Comparison of ENCODE assay signal across 13 cellular contexts in the genomic region with DNA sequence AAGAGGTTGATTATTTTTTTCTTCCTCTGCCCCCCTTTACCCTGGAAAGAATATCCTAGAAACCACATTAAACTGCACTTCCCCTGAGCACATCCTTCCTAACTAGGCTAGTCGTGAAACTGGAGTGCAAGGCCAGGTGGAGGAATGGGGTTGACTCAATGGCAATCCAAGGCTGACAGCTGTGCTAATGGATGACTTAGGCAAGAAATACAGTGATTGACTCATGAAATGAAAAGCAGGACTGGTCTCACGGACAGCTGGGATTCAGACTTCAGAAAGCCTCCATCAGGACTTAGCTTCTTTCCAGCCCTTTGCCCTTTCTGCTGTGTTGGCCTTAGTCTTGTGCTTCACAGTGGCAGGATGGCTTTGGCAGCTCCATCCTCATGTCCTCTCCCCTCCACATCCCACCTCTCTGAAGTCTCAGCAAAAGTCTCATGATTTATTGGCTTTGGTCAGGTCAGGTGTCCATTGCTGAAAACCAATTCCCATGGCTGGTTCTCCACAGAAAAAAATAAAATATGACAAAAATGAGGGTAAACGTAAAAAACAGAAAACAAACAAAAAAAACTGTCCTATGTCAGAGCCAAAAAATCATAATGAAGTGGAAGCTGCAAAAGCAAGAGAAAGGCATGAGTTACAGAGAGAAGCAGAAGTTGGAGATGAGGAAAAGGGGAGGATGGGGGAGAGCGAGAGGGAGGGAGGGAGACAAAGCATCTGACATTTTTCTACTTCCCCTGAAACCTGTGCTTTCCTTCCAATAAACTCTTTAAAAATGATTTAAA. TPM values are rescaled to one million over a fixed set of nuclear protein-coding genes. Genes with fewer than 3 reads are reported as not detected.
DNase-seq lines count a peak whose midpoint lies in the region; ATAC-seq and TF ChIP-seq lines count a peak whose summit lies in the region.
"Had no signal": no experiment of that assay in that cellular context is flagged by ENCODE, and none has a peak within 500 bp of the region (broad histone marks: within the 10 kb centered on the region; RNA-seq: fewer than 3 reads in every experiment).

No MANE protein-coding gene starts in this region.

- no peaks in the 10 kb centered on the region for H3K79me1 ChIP-seq in trophoblast cell (ENCODE audit: low read length)

- no peaks in the 10 kb centered on the region for H3K27me3 Mint-ChIP-seq in glutamatergic neuron (ENCODE audit: unreplicated experiment)
- H3K27me3 Mint-ChIP-seq: B cell had no signal

- no peak for TF ChIP-seq CTCF in glutamatergic neuron (IDR thresholded peaks at IDR 0.05; ENCODE audit: partially characterized antibody, unreplicated experiment)

- no peak overlapping the region for H2BK5ac ChIP-seq in trophoblast cell (ENCODE audit: low read depth, low read length, poor library complexity)

- peaks cover 58% of the 10 kb centered on the region for H3K4me1 ChIP-seq in adipocyte (ENCODE audit: control insufficient read depth, insufficient read depth, low read length)
- no peaks in the 10 kb centered on the region for H3K4me1 ChIP-seq in trophoblast cell (ENCODE audit: control insufficient read depth in 1 of 2, insufficient read depth in 2 of 2, low read length in 2 of 2)

- no peak overlapping the region for H3K4me3 Mint-ChIP-seq in glutamatergic neuron (ENCODE audit: unreplicated experiment)
- H3K4me3 Mint-ChIP-seq: activated naive CD8-positive, alpha-beta T cell; B cell had no signal

- intact Hi-C loops in cardiac septum (cut with DNase I): no loop called here

- WGBS in trophoblast cell (ENCODE audit: extremely low coverage, insufficient coverage, insufficient read length): no CpG with 5 or more reads among the region's 4 CpGs

- DNase-seq in HT1080 (ENCODE audit: low read depth) (peak; percentile 30), adipocyte (ENCODE audit: low read depth) (no peak), trophoblast cell (peak; percentile 22 to 57), mucosa of gallbladder (ENCODE audit: low spot score) (no peak), glutamatergic neuron (no peak), cardiac septum (ENCODE audit: low spot score) (no peak)
- DNase-seq: cortex of kidney, NCI-H2227 treated with DMSO at 0.1 percent for 48 hours, RPMI8226 had no signal

- no peak overlapping the region for H2BK12ac ChIP-seq in trophoblast cell (ENCODE audit: low read length)

- H3K9me3 ChIP-seq in adipocyte (ENCODE audit: control insufficient read depth, low read length) (no peaks in the 10 kb centered on the region), trophoblast cell (ENCODE audit: insufficient read depth, low read depth, low read length) (no peaks in the 10 kb centered on the region)

- H3K36me3 ChIP-seq in adipocyte (ENCODE audit: control insufficient read depth, insufficient read depth, low read length, severe bottlenecking) (no peaks in the 10 kb centered on the region), trophoblast cell (ENCODE audit: control insufficient read depth in 1 of 2, insufficient read depth in 2 of 2, low read length in 2 of 2) (no peaks in the 10 kb centered on the region)

- ATAC-seq in GM19324 (IDR thresholded peaks at IDR 0.05; ENCODE audit: low FRiP score, unreplicated experiment) (peak; percentile 8), HG03432 (IDR thresholded peaks at IDR 0.05; ENCODE audit: unreplicated experiment) (no peak)

- no peak overlapping the region for H4K8ac ChIP-seq in trophoblast cell (ENCODE audit: low read depth, low read length)

- H3K14ac ChIP-seq in trophoblast cell (ENCODE audit: low read length): no peak overlapping the region

- no peaks in the 10 kb centered on the region for H3K79me2 ChIP-seq in trophoblast cell (ENCODE audit: control insufficient read depth, insufficient read depth, low read length, poor library complexity)

- H3K18ac ChIP-seq in trophoblast cell (ENCODE audit: low read length): no peak overlapping the region

- H4K12ac ChIP-seq in trophoblast cell (ENCODE audit: low read depth, low read length): no peak overlapping the region

- peaks cover 3% of the 10 kb centered on the region for H3K9me3 Mint-ChIP-seq in glutamatergic neuron (ENCODE audit: unreplicated experiment)

- H3K27me3 ChIP-seq in adipocyte (replicated peaks; ENCODE audit: control insufficient read depth, insufficient read depth, low read length): no peaks in the 10 kb centered on the region
- no peaks in the 10 kb centered on the region for H3K27me3 ChIP-seq in trophoblast cell (ENCODE audit: insufficient read depth, low read length)

- no peak overlapping the region for H3K4me2 ChIP-seq in trophoblast cell (ENCODE audit: low read length)

- H3K27ac ChIP-seq in trophoblast cell (ENCODE audit: low read depth, low read length): no peak overlapping the region

- H3K23ac ChIP-seq in trophoblast cell (ENCODE audit: low read length): no peak overlapping the region

- no peak overlapping the region for H3K27ac Mint-ChIP-seq in glutamatergic neuron (ENCODE audit: unreplicated experiment)
- H3K27ac Mint-ChIP-seq: activated naive CD8-positive, alpha-beta T cell; B cell had no signal

- no peaks in the 10 kb centered on the region for H3K4me1 Mint-ChIP-seq in glutamatergic neuron (ENCODE audit: low read depth, unreplicated experiment)
- H3K4me1 Mint-ChIP-seq: B cell had no signal

- no peak overlapping the region for H3K4ac ChIP-seq in trophoblast cell (ENCODE audit: low read depth, low read length)

- H2BK120ac ChIP-seq in trophoblast cell (ENCODE audit: insufficient read depth, low read length, poor library complexity): no peak overlapping the region

- no peaks in the 10 kb centered on the region for H3K36me3 Mint-ChIP-seq in glutamatergic neuron (ENCODE audit: unreplicated experiment)

- no peak overlapping the region for H4K91ac ChIP-seq in trophoblast cell (ENCODE audit: low read depth, low read length)

- H3K9ac ChIP-seq in adipocyte (ENCODE audit: low read length) (peak overlapping the region; percentile 54), trophoblast cell (ENCODE audit: low read length) (no peak overlapping the region)

- H3K4me3 ChIP-seq in adipocyte (ENCODE audit: low read length): no peak overlapping the region
- H3K4me3 ChIP-seq in trophoblast cell (ENCODE audit: low read depth, low read length): no peak overlapping the region

- no peak overlapping the region for H2AK5ac ChIP-seq in trophoblast cell (ENCODE audit: low read length)

- no peak overlapping the region for H2AFZ ChIP-seq in trophoblast cell (ENCODE audit: insufficient read depth, low read length, poor library complexity)

RNA-seq across cellular contexts. Expression of gene INSIG2, which starts 33.9 kb away (rescaled TPM):
- 4.8 and 9.2 TPM in 2 replicates for total RNA-seq in HT1080 (2014; rRNA removed; shearing (Covaris generic))
- 24.0 and 28.3 TPM in 2 replicates for polyA plus RNA-seq in HT1080 (2015; cell fraction: cytosol; rRNA removed)
- 22.5 and 28.1 TPM in 2 replicates for polyA plus RNA-seq in HT1080 (2015; cell fraction: nucleus; rRNA removed)
- polyA plus RNA-seq in trophoblast cell (2013): 7.8 and 8.2 TPM in 2 replicates
- 42.7 TPM for total RNA-seq in mucosa of gallbladder
- total RNA-seq in glutamatergic neuron (ENCODE audit: unreplicated experiment): 20.3 TPM
- total RNA-seq in cardiac septum: 14.0 TPM

Comparison
In these comparisons a context has a peak if more than half of its experiments do, and no peak if none do; other contexts are left out.
1. DNase-seq: peak in HT1080 (single experiment) and trophoblast cell (2 of 2); none in adipocyte (single experiment), mucosa of gallbladder (single experiment), glutamatergic neuron (single experiment) and cardiac septum (single experiment).